Comparison of ENCODE assay signal across 15 cellular contexts in the genomic region with DNA sequence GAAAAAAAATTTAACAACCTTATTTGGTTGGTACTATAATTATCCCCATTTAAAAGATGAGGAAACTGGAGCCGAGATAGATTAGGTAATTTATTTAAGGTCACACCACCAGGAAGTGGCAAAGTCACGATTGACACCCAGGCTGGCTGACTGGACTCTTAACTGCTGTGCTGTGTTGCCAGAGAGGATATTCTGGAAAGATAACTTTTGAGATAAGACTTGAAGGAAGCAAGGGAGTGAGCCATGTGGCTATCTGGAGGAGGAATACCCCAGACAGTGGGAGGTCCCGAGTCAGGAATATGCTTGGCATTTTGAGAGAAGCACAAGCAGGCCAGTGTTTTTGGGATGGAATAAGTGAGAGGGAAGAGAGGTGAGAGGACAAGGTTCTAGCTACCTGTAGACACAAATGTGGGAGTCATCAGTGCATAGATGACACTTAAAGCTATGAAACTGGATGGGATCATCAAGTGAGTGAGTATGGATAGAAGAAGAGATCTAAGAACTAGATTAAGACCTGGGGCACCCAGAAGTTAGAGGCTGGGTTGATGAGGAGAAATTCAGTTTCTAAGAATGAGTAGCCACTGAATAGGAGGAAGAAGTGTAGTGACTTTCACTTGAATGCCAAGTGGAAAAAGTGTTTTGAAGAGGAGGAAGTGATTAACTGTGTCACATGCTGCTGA. TPM values are rescaled to one million over a fixed set of nuclear protein-coding genes. Genes with fewer than 3 reads are reported as not detected.
DNase-seq lines count a peak whose midpoint lies in the region; ATAC-seq, FAIRE-seq and TF ChIP-seq lines count a peak whose summit lies in the region.
"Had no signal": no experiment of that assay in that cellular context is flagged by ENCODE, and none has a peak within 500 bp of the region (broad histone marks: within the 10 kb centered on the region; RNA-seq: fewer than 3 reads in every experiment).

No MANE protein-coding gene starts in this region.

- no peaks in the 10 kb centered on the region for H3K9me3 ChIP-seq in CD4-positive, alpha-beta T cell (ENCODE audit: control insufficient read depth, low read length)
- H3K9me3 ChIP-seq: BLaER1 had no signal

- H3K4me3 ChIP-seq in bronchial epithelial cell (ENCODE audit: low read depth, low read length), result no peak overlapping the region
- H3K4me3 ChIP-seq: BLaER1 had no signal

- peak; percentile 30 to 41 for ATAC-seq in activated T-cell treated with anti-CD3 and anti-CD28 coated beads, Interleukin-2, amount 50 U/mL, for 72 hours (replicated peaks in 1 of 2)
- no peak for ATAC-seq in WTC11
- ATAC-seq in CD4-positive, alpha-beta T cell (ENCODE audit: poor library complexity), result no peak

- no peak overlapping the region for H3K27ac Mint-ChIP-seq in activated T-cell treated with anti-CD3 and anti-CD28 coated beads, Interleukin-2, amount 50 U/mL, for 72 hours
- no peak overlapping the region for H3K27ac Mint-ChIP-seq in WTC11
- no peak overlapping the region for H3K27ac Mint-ChIP-seq in CD4-positive, alpha-beta T cell
- H3K27ac Mint-ChIP-seq in T-helper 2 cell treated with Interferon-gamma antibody and Interleukin-4, amounts not matched to agents 5 μg/mL and 100 μg/mL, for 36 hours, result no peak overlapping the region
- H3K27ac Mint-ChIP-seq: H9 had no signal

- H3K27ac ChIP-seq in CD4-positive, alpha-beta T cell (ENCODE audit: low read depth, low read length), result no peak overlapping the region
- H3K27ac ChIP-seq: BLaER1 had no signal

- H3K27me3 ChIP-seq in bronchial epithelial cell (ENCODE audit: control insufficient read depth, insufficient read depth, low read length), result peaks cover 1% of the 10 kb centered on the region
- no peaks in the 10 kb centered on the region for H3K27me3 ChIP-seq in CD4-positive, alpha-beta T cell (ENCODE audit: control insufficient read depth, insufficient read depth, low read length)
- H3K27me3 ChIP-seq: BLaER1 had no signal

- FAIRE-seq in bronchial epithelial cell (lab: Jason Lieb, UNC), result peak; percentile 36

- DNase-seq in activated T-cell treated with anti-CD3 and anti-CD28 coated beads, Interleukin-2, amount 50 U/mL, for 72 hours, result no peak
- no peak for DNase-seq in activated T-cell treated with anti-CD3 and anti-CD28 coated beads, Interleukin-2, amount 50 U/mL, for 1 hour
- DNase-seq in SKM-1 (lab: John Stamatoyannopoulos, UW; ENCODE audit: unreplicated experiment) (peak; percentile 30), bronchial epithelial cell (ENCODE audit: low read depth) (no peak), WTC11 (ENCODE audit: low spot score) (no peak)
- no peak for DNase-seq in CD4-positive, alpha-beta T cell
- DNase-seq in T-helper 2 cell treated with Interferon-gamma antibody and Interleukin-4, amounts not matched to agents 5 μg/mL and 100 μg/mL, for 36 hours (ENCODE audit: low spot score), result no peak
- DNase-seq: DMS79 treated with DMSO at 0.1 percent for 48 hours, H9, NCI-H1436, NCI-H2029, NCI-H2171, NCI-H446, NCI-H69 had no signal

- intact Hi-C loops in CD4-positive, alpha-beta T cell (cut with DNase I, micrococcal nuclease), result loop anchor here in 1 of 2 experiments (5.0 kb wide), 1 partner anchor 89 kb away; no protein-coding TSS in a partner anchor

- H3K36me3 ChIP-seq in bronchial epithelial cell (ENCODE audit: control insufficient read depth, insufficient read depth, low read length), result no peaks in the 10 kb centered on the region
- H3K36me3 ChIP-seq: BLaER1 had no signal

- H3K36me3 Mint-ChIP-seq in activated T-cell treated with anti-CD3 and anti-CD28 coated beads, Interleukin-2, amount 50 U/mL, for 72 hours (ENCODE audit: insufficient read depth in 2 of 2), result peaks cover 0 to 1% of the 10 kb centered on the region in 2 donors
- no peaks in the 10 kb centered on the region for H3K36me3 Mint-ChIP-seq in WTC11
- H3K36me3 Mint-ChIP-seq in CD4-positive, alpha-beta T cell (ENCODE audit: low read depth), result no peaks in the 10 kb centered on the region
- H3K36me3 Mint-ChIP-seq in T-helper 2 cell treated with Interferon-gamma antibody and Interleukin-4, amounts not matched to agents 5 μg/mL and 100 μg/mL, for 36 hours (ENCODE audit: low read depth), result no peaks in the 10 kb centered on the region

- no peaks in the 10 kb centered on the region for H3K9me3 Mint-ChIP-seq in activated T-cell treated with anti-CD3 and anti-CD28 coated beads, Interleukin-2, amount 50 U/mL, for 72 hours
- no peaks in the 10 kb centered on the region for H3K9me3 Mint-ChIP-seq in WTC11
- no peaks in the 10 kb centered on the region for H3K9me3 Mint-ChIP-seq in CD4-positive, alpha-beta T cell
- H3K9me3 Mint-ChIP-seq in T-helper 2 cell treated with Interferon-gamma antibody and Interleukin-4, amounts not matched to agents 5 μg/mL and 100 μg/mL, for 36 hours, result no peaks in the 10 kb centered on the region
- H3K9me3 Mint-ChIP-seq: H9 had no signal

- H3K4me1 Mint-ChIP-seq in activated T-cell treated with anti-CD3 and anti-CD28 coated beads, Interleukin-2, amount 50 U/mL, for 72 hours (ENCODE audit: low read depth), result peaks cover 12% of the 10 kb centered on the region
- H3K4me1 Mint-ChIP-seq in WTC11, result no peaks in the 10 kb centered on the region
- H3K4me1 Mint-ChIP-seq in CD4-positive, alpha-beta T cell (ENCODE audit: low read depth), result no peaks in the 10 kb centered on the region
- peaks cover 2% of the 10 kb centered on the region for H3K4me1 Mint-ChIP-seq in T-helper 2 cell treated with Interferon-gamma antibody and Interleukin-4, amounts not matched to agents 5 μg/mL and 100 μg/mL, for 36 hours (ENCODE audit: low read depth)

- peaks cover 40% of the 10 kb centered on the region for H3K27me3 Mint-ChIP-seq in activated T-cell treated with anti-CD3 and anti-CD28 coated beads, Interleukin-2, amount 50 U/mL, for 72 hours (ENCODE audit: low read depth)
- H3K27me3 Mint-ChIP-seq in WTC11 (ENCODE audit: low read depth), result no peaks in the 10 kb centered on the region
- peaks cover 16% of the 10 kb centered on the region for H3K27me3 Mint-ChIP-seq in CD4-positive, alpha-beta T cell
- peaks cover 12% of the 10 kb centered on the region for H3K27me3 Mint-ChIP-seq in T-helper 2 cell treated with Interferon-gamma antibody and Interleukin-4, amounts not matched to agents 5 μg/mL and 100 μg/mL, for 36 hours (ENCODE audit: low read depth)

- H3K4me3 Mint-ChIP-seq in activated T-cell treated with anti-CD3 and anti-CD28 coated beads, Interleukin-2, amount 50 U/mL, for 72 hours, result no peak overlapping the region
- H3K4me3 Mint-ChIP-seq in WTC11, result no peak overlapping the region
- H3K4me3 Mint-ChIP-seq in CD4-positive, alpha-beta T cell, result no peak overlapping the region
- no peak overlapping the region for H3K4me3 Mint-ChIP-seq in T-helper 2 cell treated with Interferon-gamma antibody and Interleukin-4, amounts not matched to agents 5 μg/mL and 100 μg/mL, for 36 hours
- H3K4me3 Mint-ChIP-seq: H9 had no signal

- CTCF ChIA-PET in WTC11 (lab: Charles Lee), result no interaction called here
- CTCF ChIA-PET in CD4-positive, alpha-beta T cell (lab: Charles Lee), result no interaction called here

- no peak for TF ChIP-seq CTCF in bronchial epithelial cell (IDR thresholded peaks at IDR 0.05; ENCODE audit: insufficient read depth, low read length, severe bottlenecking)
- no peak for TF ChIP-seq CTCF in WTC11 (IDR thresholded peaks at IDR 0.05)
- TF ChIP-seq CTCF in CD4-positive, alpha-beta T cell (IDR thresholded peaks at IDR 0.05), result no peak

- POLR2A ChIA-PET in WTC11 (lab: Charles Lee), result no interaction called here
- POLR2A ChIA-PET in CD4-positive, alpha-beta T cell (lab: Charles Lee), result no interaction called here

TF ChIP-seq in WTC11, 78 proteins besides CTCF, POLR2A, EP300 and RAD21 (continues in another document):
- TF ChIP-seq SP1 (CRISPR knock-in tag; conservative IDR thresholded peaks at IDR 0.05) (no peak), RELA (CRISPR knock-in tag; IDR thresholded peaks at IDR 0.05; ENCODE audit: borderline replicate concordance) (no peak), ESRRA (CRISPR knock-in tag; IDR thresholded peaks at IDR 0.05; ENCODE audit: borderline replicate concordance) (no peak), EMX1 (CRISPR knock-in tag; IDR thresholded peaks at IDR 0.05) (no peak), HMGA2 (CRISPR knock-in tag; IDR thresholded peaks at IDR 0.05) (no peak), ZNF671 (CRISPR knock-in tag; IDR thresholded peaks at IDR 0.05) (no peak)
- TF ChIP-seq, protein P1, sequence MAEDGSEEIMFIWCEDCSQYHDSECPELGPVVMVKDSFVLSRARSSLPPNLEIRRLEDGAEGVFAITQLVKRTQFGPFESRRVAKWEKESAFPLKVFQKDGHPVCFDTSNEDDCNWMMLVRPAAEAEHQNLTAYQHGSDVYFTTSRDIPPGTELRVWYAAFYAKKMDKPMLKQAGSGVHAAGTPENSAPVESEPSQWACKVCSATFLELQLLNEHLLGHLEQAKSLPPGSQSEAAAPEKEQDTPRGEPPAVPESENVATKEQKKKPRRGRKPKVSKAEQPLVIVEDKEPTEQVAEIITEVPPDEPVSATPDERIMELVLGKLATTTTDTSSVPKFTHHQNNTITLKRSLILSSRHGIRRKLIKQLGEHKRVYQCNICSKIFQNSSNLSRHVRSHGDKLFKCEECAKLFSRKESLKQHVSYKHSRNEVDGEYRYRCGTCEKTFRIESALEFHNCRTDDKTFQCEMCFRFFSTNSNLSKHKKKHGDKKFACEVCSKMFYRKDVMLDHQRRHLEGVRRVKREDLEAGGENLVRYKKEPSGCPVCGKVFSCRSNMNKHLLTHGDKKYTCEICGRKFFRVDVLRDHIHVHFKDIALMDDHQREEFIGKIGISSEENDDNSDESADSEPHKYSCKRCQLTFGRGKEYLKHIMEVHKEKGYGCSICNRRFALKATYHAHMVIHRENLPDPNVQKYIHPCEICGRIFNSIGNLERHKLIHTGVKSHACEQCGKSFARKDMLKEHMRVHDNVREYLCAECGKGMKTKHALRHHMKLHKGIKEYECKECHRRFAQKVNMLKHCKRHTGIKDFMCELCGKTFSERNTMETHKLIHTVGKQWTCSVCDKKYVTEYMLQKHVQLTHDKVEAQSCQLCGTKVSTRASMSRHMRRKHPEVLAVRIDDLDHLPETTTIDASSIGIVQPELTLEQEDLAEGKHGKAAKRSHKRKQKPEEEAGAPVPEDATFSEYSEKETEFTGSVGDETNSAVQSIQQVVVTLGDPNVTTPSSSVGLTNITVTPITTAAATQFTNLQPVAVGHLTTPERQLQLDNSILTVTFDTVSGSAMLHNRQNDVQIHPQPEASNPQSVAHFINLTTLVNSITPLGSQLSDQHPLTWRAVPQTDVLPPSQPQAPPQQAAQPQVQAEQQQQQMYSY (CRISPR knock-in tag; IDR thresholded peaks at IDR 0.05), result no peak

RNA-seq across cellular contexts. Expression of a gene that starts 25.5 kb away (rescaled TPM):
- total RNA-seq in activated T-cell treated with anti-CD3 and anti-CD28 coated beads, Interleukin-2, amount 50 U/mL, for 72 hours, result under 1 TPM; 0.07 to 0.36 TPM
- total RNA-seq in bronchial epithelial cell, result under 0.01 TPM in 1 of 2 replicates, not detected in the other
- total RNA-seq in WTC11 (2021), result 0.31 to 0.62 TPM (median 0.53 TPM) in 3 replicates
- under 1 TPM; 0.22 to 0.27 TPM for total RNA-seq in CD4-positive, alpha-beta T cell

Comparison
In these comparisons a context has a peak if more than half of its experiments do, and no peak if none do; other contexts are left out.
1. ATAC-seq: peak in activated T-cell treated with anti-CD3 and anti-CD28 coated beads, Interleukin-2, amount 50 U/mL, for 72 hours (2 of 2); none in WTC11 (single experiment) and CD4-positive, alpha-beta T cell (single experiment).